In the genomic region with DNA sequence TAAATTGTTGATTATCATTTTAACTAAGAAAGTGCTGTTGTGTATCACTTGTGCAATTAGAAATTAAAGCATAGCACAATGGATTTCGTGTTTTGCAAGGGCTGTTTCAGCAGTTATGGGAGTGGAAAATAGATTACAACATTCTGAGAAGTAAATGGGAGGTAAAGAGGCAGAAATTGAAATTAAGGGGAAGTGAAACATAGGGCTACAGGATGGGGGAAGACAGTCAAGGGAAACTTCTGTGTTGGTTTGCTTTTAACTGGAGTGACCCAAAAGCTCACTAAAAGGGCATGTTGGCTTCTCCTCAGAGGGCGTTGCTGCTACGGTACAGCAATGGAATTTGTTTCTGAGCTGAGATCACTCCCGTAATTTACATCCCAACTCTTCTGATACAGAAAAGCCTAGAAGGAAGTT, we compare ENCODE assay signal across 8 cellular contexts.
DNase-seq lines count a peak whose midpoint lies in the region; ATAC-seq and TF ChIP-seq lines count a peak whose summit lies in the region.

No MANE protein-coding gene starts in this region.

- H3K18ac ChIP-seq in H9 (ENCODE audit: insufficient read length, low read depth, low read length): no peak overlapping the region

- in situ Hi-C loops in GM23248 (cut with MboI): loop anchor here (25.0 kb wide), 1 partner anchor 161 kb away; no protein-coding TSS in a partner anchor

- no peak overlapping the region for H3T11ph ChIP-seq in H9 (ENCODE audit: low read length)

- TF ChIP-seq RAD21 in SK-N-SH (IDR thresholded peaks at IDR 0.05; ENCODE audit: low read length): no peak

- no peaks in the 10 kb centered on the region for H3K9me2 ChIP-seq in GM23248 (ENCODE audit: insufficient read depth)
- H3K9me2 ChIP-seq in SK-N-SH: no peaks in the 10 kb centered on the region

- H3K27ac Mint-ChIP-seq in CD14-positive monocyte (peak overlapping the region; percentile 87 to 97 (median 95)), H9 (peak overlapping the region in 1 of 3 experiments; percentile 4; a peak in 1 of 7 replicates)

- peak; percentile 57 to 69 for ATAC-seq in right cardiac atrium

- CTCF ChIA-PET in SK-N-SH (lab: Yijun Ruan, JAX): no interaction called here

- H3K27me3 ChIP-seq in GM23248 (replicated peaks; ENCODE audit: insufficient read depth): no peaks in the 10 kb centered on the region
- H3K27me3 ChIP-seq in right cardiac atrium (ENCODE audit: control insufficient read depth, insufficient read depth): no peaks in the 10 kb centered on the region
- no peaks in the 10 kb centered on the region for H3K27me3 ChIP-seq in SK-N-SH (ENCODE audit: insufficient read depth)
- H3K27me3 ChIP-seq in H9 (ENCODE audit: insufficient read depth, low read length): no peaks in the 10 kb centered on the region

- H3K4me1 Mint-ChIP-seq in CD14-positive monocyte (peaks cover 63% of the 10 kb centered on the region), H9 (peaks cover 41 to 47% of the 10 kb centered on the region in 2 experiments)

- H2BK5ac ChIP-seq in H9 (ENCODE audit: insufficient read length, low read length): no peak overlapping the region

- H3K23ac ChIP-seq in H9 (ENCODE audit: insufficient read length, low read depth, low read length): no peak overlapping the region

- H2AFZ ChIP-seq in GM23248 (peak overlapping the region; percentile 57), SK-N-SH (ENCODE audit: low read depth) (no peak overlapping the region), H9 (ENCODE audit: low read length) (no peak overlapping the region)

- no peak for TF ChIP-seq EP300 in SK-N-SH (IDR thresholded peaks at IDR 0.05; ENCODE audit: borderline replicate concordance in 1 of 2, low read depth in 1 of 2, low read length in 1 of 2)

- intact Hi-C loops in CD14-positive monocyte (cut with micrococcal nuclease) (loop anchor here in 1 of 2 donors (5.0 kb wide), 1 partner anchor 76 kb away; no protein-coding TSS in a partner anchor), right cardiac atrium (cut with DNase I) (no loop called here)

- H2BK20ac ChIP-seq in H9 (ENCODE audit: low read depth, low read length, poor library complexity, severe bottlenecking): no peak overlapping the region

- 48 to 54% methylated on average over 4 of the region's 4 CpGs for WGBS in GM23248 (ENCODE audit: low coverage in 1 of 2, low lambda C conversion rate in 2 of 2, missing lambda C conversion rate in 2 of 2), 2 experiments
- WGBS in right cardiac atrium: 28% methylated on average over 4 of the region's 4 CpGs
- WGBS in SK-N-SH (ENCODE audit: low lambda C conversion rate): 84% methylated on average over 4 of the region's 4 CpGs
- no CpG with 5 or more reads among the region's 4 CpGs for WGBS in H9 (ENCODE audit: extremely low coverage, insufficient read length, low lambda C conversion rate)

- H3K4me1 ChIP-seq in GM23248 (ENCODE audit: insufficient read depth): peaks cover 31% of the 10 kb centered on the region
- peaks cover 5% of the 10 kb centered on the region for H3K4me1 ChIP-seq in right cardiac atrium (ENCODE audit: control insufficient read depth, insufficient read depth, low read length)
- peaks cover 10 to 13% of the 10 kb centered on the region in 2 experiments for H3K4me1 ChIP-seq in SK-N-SH (ENCODE audit: control insufficient read depth in 1 of 2, insufficient read depth in 2 of 2, low read depth in 1 of 2, low read length in 1 of 2)
- H3K4me1 ChIP-seq in H9 (ENCODE audit: insufficient read depth, low read length): peaks cover 11% of the 10 kb centered on the region; the same call in 1 of the 2 replicates

- peak overlapping the region; percentile 69 for H3K27ac ChIP-seq in GM23248
- no peak overlapping the region for H3K27ac ChIP-seq in right cardiac atrium (ENCODE audit: low read length)
- no peak overlapping the region for H3K27ac ChIP-seq in SK-N-SH (ENCODE audit: low read depth in 2 of 2, low read length in 1 of 2)
- H3K27ac ChIP-seq in H9 (ENCODE audit: insufficient read length, low read depth, low read length): no peak overlapping the region

- H3K36me3 Mint-ChIP-seq in CD14-positive monocyte (peaks cover 0 to 2% of the 10 kb centered on the region in 2 donors), H9 (ENCODE audit: insufficient read depth in 1 of 3, low read depth in 3 of 3) (no peaks in the 10 kb centered on the region; a peak in 1 of 7 replicates)

- H3K27me3 Mint-ChIP-seq in CD14-positive monocyte (ENCODE audit: low read depth in 3 of 3) (peaks cover 0 to 2% (median 0%) of the 10 kb centered on the region in 3 donors), H9 (ENCODE audit: low read depth) (no peaks in the 10 kb centered on the region)

- no peaks in the 10 kb centered on the region for H3K9me3 Mint-ChIP-seq in CD14-positive monocyte
- H3K9me3 Mint-ChIP-seq in H9: peaks cover 0 to 3% of the 10 kb centered on the region in 2 experiments; a peak in 1 of 5 replicates

- no peak overlapping the region for H2AK5ac ChIP-seq in H9 (ENCODE audit: insufficient read length, low read length)

- no peaks in the 10 kb centered on the region for H3K23me2 ChIP-seq in H9 (ENCODE audit: insufficient read length, low read depth, low read length, poor library complexity, severe bottlenecking)

- TF ChIP-seq CTCF in CD14-positive monocyte (IDR thresholded peaks at IDR 0.05): no peak
- TF ChIP-seq CTCF in SK-N-SH (IDR thresholded peaks at IDR 0.05): no peak
- no peak for TF ChIP-seq CTCF in H9 (conservative IDR thresholded peaks at IDR 0.05)

- no peak overlapping the region for H2BK15ac ChIP-seq in H9 (ENCODE audit: low read depth, low read length)

- H4K5ac ChIP-seq in H9 (ENCODE audit: insufficient read length, low read depth, low read length): no peak overlapping the region

- H3K36me3 ChIP-seq in GM23248 (ENCODE audit: low read depth) (no peaks in the 10 kb centered on the region), SK-N-SH (replicated peaks in 1 of 2; ENCODE audit: control insufficient read depth in 1 of 2, insufficient read depth in 2 of 2, low read length in 1 of 2) (no peaks in the 10 kb centered on the region)

- H3K4me2 ChIP-seq in GM23248 (ENCODE audit: unreplicated experiment) (peak overlapping the region; percentile 49), SK-N-SH (no peak overlapping the region), H9 (ENCODE audit: insufficient read depth, insufficient read length, low read length) (no peak overlapping the region)

- no peak overlapping the region for H2BK120ac ChIP-seq in H9 (ENCODE audit: low read depth, low read length, poor library complexity, severe bottlenecking)

- H3K14ac ChIP-seq in H9 (ENCODE audit: insufficient read depth, low read length): no peak overlapping the region

- DNase-seq in CD14-positive monocyte (ENCODE audit: low spot score) (peak; percentile 52), GM23248 (peak; percentile 64), NOMO-1 treated with dmso at 0.1 percent for 144 hours (lab: John Stamatoyannopoulos, UW; ENCODE audit: unreplicated experiment) (peak; percentile 94), right cardiac atrium (no peak), SK-N-SH (no peak), H9 (no peak), foreskin melanocyte (no peak)
- DNase-seq in stimulated activated CD4-positive, alpha-beta T cell treated with anti-CD3 and anti-CD28 coated beads, Interleukin-12 subunit alpha, Interleukin-12 subunit beta, amount 100 ng/mL, for 4 hours: no peak

- POLR2A ChIA-PET in SK-N-SH (lab: Yijun Ruan, JAX): interaction anchor here (0.6 kb wide), 1 partner anchor 157 kb away, joined by 9 read pairs; no protein-coding TSS in a partner anchor

- H3K4ac ChIP-seq in H9 (ENCODE audit: low read depth, low read length): no peak overlapping the region

- peaks cover 34% of the 10 kb centered on the region for H3F3A ChIP-seq in GM23248 (ENCODE audit: insufficient read depth)
- H3F3A ChIP-seq in SK-N-SH (replicated peaks; ENCODE audit: insufficient read depth): peaks cover 12% of the 10 kb centered on the region

- H3K4me3 ChIP-seq in GM23248 (no peak overlapping the region), right cardiac atrium (ENCODE audit: low read length) (no peak overlapping the region), SK-N-SH (ENCODE audit: low read depth in 2 of 2, low read length in 1 of 2) (no peak overlapping the region)

- H3K79me2 ChIP-seq in GM23248 (ENCODE audit: insufficient read depth) (no peaks in the 10 kb centered on the region), SK-N-SH (ENCODE audit: insufficient read depth) (no peaks in the 10 kb centered on the region), H9 (ENCODE audit: insufficient read depth, low read length) (no peaks in the 10 kb centered on the region)

- H3K79me1 ChIP-seq in H9 (ENCODE audit: insufficient read depth, low read depth, low read length, poor library complexity, severe bottlenecking): no peaks in the 10 kb centered on the region

- H3K9me3 ChIP-seq in GM23248 (ENCODE audit: low read depth) (no peaks in the 10 kb centered on the region), right cardiac atrium (ENCODE audit: control insufficient read depth, low read length) (no peaks in the 10 kb centered on the region), SK-N-SH (no peaks in the 10 kb centered on the region), H9 (ENCODE audit: control insufficient read depth, low read depth, low read length) (no peaks in the 10 kb centered on the region)

- no peak overlapping the region for H4K8ac ChIP-seq in H9 (replicated peaks; ENCODE audit: insufficient read length, low read depth, low read length)

- H3K4me3 Mint-ChIP-seq in CD14-positive monocyte: no peak overlapping the region
- no peak overlapping the region for H3K4me3 Mint-ChIP-seq in H9

- H2BK12ac ChIP-seq in H9 (ENCODE audit: insufficient read length, low read depth, low read length): no peak overlapping the region

- no peaks in the 10 kb centered on the region for H4K20me1 ChIP-seq in GM23248 (ENCODE audit: insufficient read depth)
- H4K20me1 ChIP-seq in SK-N-SH (ENCODE audit: insufficient read depth): no peaks in the 10 kb centered on the region
- H4K20me1 ChIP-seq in H9 (ENCODE audit: control insufficient read depth, insufficient read depth, insufficient read length): no peaks in the 10 kb centered on the region

- H3K9ac ChIP-seq in GM23248 (peak overlapping the region; percentile 42; the same call in 1 of the 2 replicates), SK-N-SH (no peak overlapping the region), H9 (ENCODE audit: extremely low read depth, insufficient read length, low read length) (no peak overlapping the region)

- no peak overlapping the region for H4K91ac ChIP-seq in H9 (ENCODE audit: insufficient read length, low read depth, low read length)

- H3K56ac ChIP-seq in H9 (ENCODE audit: insufficient read length, low read depth, low read length): no peak overlapping the region

TF ChIP-seq in SK-N-SH, 30 proteins besides CTCF, POLR2A, EP300 and RAD21 (continues in another document):
- TF ChIP-seq FOXM1 (IDR thresholded peaks at IDR 0.05; ENCODE audit: low read depth): no peak
- TF ChIP-seq, protein P1, sequence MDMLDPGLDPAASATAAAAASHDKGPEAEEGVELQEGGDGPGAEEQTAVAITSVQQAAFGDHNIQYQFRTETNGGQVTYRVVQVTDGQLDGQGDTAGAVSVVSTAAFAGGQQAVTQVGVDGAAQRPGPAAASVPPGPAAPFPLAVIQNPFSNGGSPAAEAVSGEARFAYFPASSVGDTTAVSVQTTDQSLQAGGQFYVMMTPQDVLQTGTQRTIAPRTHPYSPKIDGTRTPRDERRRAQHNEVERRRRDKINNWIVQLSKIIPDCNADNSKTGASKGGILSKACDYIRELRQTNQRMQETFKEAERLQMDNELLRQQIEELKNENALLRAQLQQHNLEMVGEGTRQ (IDR thresholded peaks at IDR 0.05; ENCODE audit: borderline replicate concordance, low read depth, low read length): no peak

Comparison
In these comparisons a context has a peak if more than half of its experiments do, and no peak if none do; other contexts are left out.
1. DNase-seq: peak in CD14-positive monocyte (single experiment), GM23248 (single experiment) and NOMO-1 treated with dmso at 0.1 percent for 144 hours (single experiment); none in right cardiac atrium (0 of 3), SK-N-SH (single experiment), H9 (single experiment), foreskin melanocyte (single experiment) and stimulated activated CD4-positive, alpha-beta T cell treated with anti-CD3 and anti-CD28 coated beads, Interleukin-12 subunit alpha, Interleukin-12 subunit beta, amount 100 ng/mL, for 4 hours (single experiment).